10 cellular contexts compared by ENCODE assay signal in the genomic region with DNA sequence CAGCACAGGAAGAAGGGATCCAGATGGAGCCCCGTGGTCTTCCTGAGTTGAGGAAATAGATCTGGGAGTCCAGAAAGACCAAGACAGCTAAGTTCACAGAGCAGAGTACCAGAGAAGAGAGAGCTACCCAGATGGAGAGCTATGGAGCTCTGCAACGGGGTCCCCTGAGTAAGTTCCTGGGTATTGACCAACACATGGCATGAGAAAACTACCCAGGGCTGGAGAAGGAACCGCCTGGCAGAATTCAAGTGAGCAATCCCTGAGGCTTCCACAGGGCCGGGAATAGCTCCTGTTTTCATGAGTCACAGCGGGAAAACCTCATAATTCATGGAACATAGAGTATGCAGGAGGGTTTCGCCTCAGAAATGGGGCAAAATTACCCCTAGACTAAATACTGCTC. TPM values are rescaled to one million over a fixed set of nuclear protein-coding genes. Genes with fewer than 3 reads are reported as not detected.
DNase-seq lines count a peak whose midpoint lies in the region; ATAC-seq and TF ChIP-seq lines count a peak whose summit lies in the region.
"Had no signal": no experiment of that assay in that cellular context is flagged by ENCODE, and none has a peak within 500 bp of the region (broad histone marks: within the 10 kb centered on the region; RNA-seq: fewer than 3 reads in every experiment).

No MANE protein-coding gene starts in this region.

- TF ChIP-seq POLR2A in prostate gland (IDR thresholded peaks at IDR 0.05) (no peak), esophagus squamous epithelium (IDR thresholded peaks at IDR 0.05) (no peak)

- intact Hi-C loops in CD4-positive, alpha-beta T cell (cut with DNase I, micrococcal nuclease) = loop anchor here (2.0 to 10.0 kb wide), 5 partner anchors 72 to 441 kb away; no protein-coding TSS in a partner anchor
- intact Hi-C loops in mammary epithelial cell (cut with micrococcal nuclease) = loop anchor here (5.0 kb wide), 2 partner anchors 193 to 438 kb away; no protein-coding TSS in a partner anchor
- intact Hi-C loops in prostate gland (cut with DNase I) = no loop called here
- intact Hi-C loops in esophagus squamous epithelium (cut with DNase I) = no loop called here

- no peak for ATAC-seq in CD4-positive, alpha-beta T cell (ENCODE audit: poor library complexity)
- no peak for ATAC-seq in HG03469 (IDR thresholded peaks at IDR 0.05; ENCODE audit: unreplicated experiment)
- ATAC-seq: K562 had no signal

- H2AFZ ChIP-seq in mammary epithelial cell (ENCODE audit: low read depth, low read length) (peak overlapping the region; percentile 57), neural progenitor cell (replicated peaks) (no peak overlapping the region)

- in situ Hi-C loops in mammary epithelial cell (cut with MboI; ENCODE audit: low sequenced_read_pairs in 2 of 2) = loop anchor here (5.0 kb wide), 3 partner anchors 192 to 322 kb away; no protein-coding TSS in a partner anchor

- H3K27ac Mint-ChIP-seq in CD4-positive, alpha-beta T cell = peak overlapping the region; percentile 85
- peak overlapping the region; percentile 27 for H3K27ac Mint-ChIP-seq in mesothelial cell of epicardium
- no peak overlapping the region for H3K27ac Mint-ChIP-seq in neural progenitor cell

- peaks cover 8% of the 10 kb centered on the region for H3K36me3 Mint-ChIP-seq in CD4-positive, alpha-beta T cell (ENCODE audit: low read depth)
- H3K36me3 Mint-ChIP-seq in mesothelial cell of epicardium (peaks cover 6% of the 10 kb centered on the region), neural progenitor cell (peaks cover 2% of the 10 kb centered on the region)

- no peaks in the 10 kb centered on the region for H3K27me3 ChIP-seq in CD4-positive, alpha-beta T cell (ENCODE audit: control insufficient read depth, insufficient read depth, low read length)
- H3K27me3 ChIP-seq in mammary epithelial cell (ENCODE audit: insufficient read depth, low read length) (no peaks in the 10 kb centered on the region), prostate gland (replicated peaks; ENCODE audit: insufficient read depth) (no peaks in the 10 kb centered on the region), esophagus squamous epithelium (no peaks in the 10 kb centered on the region), neural progenitor cell (no peaks in the 10 kb centered on the region)
- H3K27me3 ChIP-seq: Peyer's patch had no signal

- 53% methylated on average over 5 of the region's 6 CpGs for WGBS in mammary epithelial cell (ENCODE audit: low coverage, missing lambda C conversion rate)
- WGBS in prostate gland = 66% methylated on average over 6 of the region's 6 CpGs
- 41 to 48% methylated on average over 6 of the region's 6 CpGs for WGBS in esophagus squamous epithelium, 2 donors

- no peaks in the 10 kb centered on the region for H4K20me1 ChIP-seq in mammary epithelial cell (ENCODE audit: insufficient read depth, low read length)
- H4K20me1 ChIP-seq in neural progenitor cell (ENCODE audit: low read depth) = no peaks in the 10 kb centered on the region

- POLR2A ChIA-PET in CD4-positive, alpha-beta T cell (lab: Charles Lee) = interaction anchor here (0.6 to 4.4 kb wide), 13 partner anchors 13 to 512 kb away, joined by 3 to 68 read pairs (median 5); a partner anchor contains a TSS

- TF ChIP-seq CTCF in CD4-positive, alpha-beta T cell (IDR thresholded peaks at IDR 0.05) = no peak
- no peak for TF ChIP-seq CTCF in mammary epithelial cell (conservative IDR thresholded peaks at IDR 0.05 in 1 of 2, IDR thresholded peaks at IDR 0.05 in 1 of 2; ENCODE audit: extremely low read depth in 1 of 2, insufficient read depth in 1 of 2, low read depth in 1 of 2, low read length in 2 of 2)
- no peak for TF ChIP-seq CTCF in mesothelial cell of epicardium (IDR thresholded peaks at IDR 0.05; ENCODE audit: unreplicated experiment)
- TF ChIP-seq CTCF in prostate gland (IDR thresholded peaks at IDR 0.05) = no peak
- no peak for TF ChIP-seq CTCF in esophagus squamous epithelium (IDR thresholded peaks at IDR 0.05)
- TF ChIP-seq CTCF in neural progenitor cell (IDR thresholded peaks at IDR 0.05) = no peak

- H3K27ac ChIP-seq in CD4-positive, alpha-beta T cell (ENCODE audit: low read depth, low read length) = no peak overlapping the region
- H3K27ac ChIP-seq in mammary epithelial cell (ENCODE audit: insufficient read depth, low read depth, low read length) (peak overlapping the region; percentile 11), prostate gland (peak overlapping the region in 1 of 2 donors; percentile 83), esophagus squamous epithelium (peak overlapping the region in 1 of 4 donors; percentile 90), neural progenitor cell (no peak overlapping the region)

- DNase-seq in CD4-positive, alpha-beta T cell = no peak
- peak; percentile 83 for DNase-seq in M059J (ENCODE audit: low read depth)
- DNase-seq in mammary epithelial cell = peak; percentile 71
- no peak for DNase-seq in mesothelial cell of epicardium (ENCODE audit: low spot score in 2 of 2, unreplicated experiment in 2 of 2)
- no peak for DNase-seq in prostate gland (ENCODE audit: low spot score)
- no peak for DNase-seq in esophagus squamous epithelium (lab: John Stamatoyannopoulos, UW)
- DNase-seq in neural progenitor cell (ENCODE audit: low spot score) = no peak
- DNase-seq: Peyer's patch had no signal

- H3K4me3 Mint-ChIP-seq in CD4-positive, alpha-beta T cell = no peak overlapping the region
- no peak overlapping the region for H3K4me3 Mint-ChIP-seq in mesothelial cell of epicardium
- no peak overlapping the region for H3K4me3 Mint-ChIP-seq in neural progenitor cell

- no peak overlapping the region for H3K4me3 ChIP-seq in mammary epithelial cell (replicated peaks in 1 of 3; ENCODE audit: insufficient read depth in 1 of 3, low read depth in 2 of 3, low read length in 3 of 3)
- H3K4me3 ChIP-seq in prostate gland = no peak overlapping the region
- H3K4me3 ChIP-seq in esophagus squamous epithelium = no peak overlapping the region
- no peak overlapping the region for H3K4me3 ChIP-seq in neural progenitor cell
- H3K4me3 ChIP-seq: K562, Peyer's patch had no signal

- peaks cover 24% of the 10 kb centered on the region for H3F3A ChIP-seq in neural progenitor cell (ENCODE audit: low read depth)

- H3K27me3 Mint-ChIP-seq in CD4-positive, alpha-beta T cell = no peaks in the 10 kb centered on the region
- H3K27me3 Mint-ChIP-seq in mesothelial cell of epicardium (ENCODE audit: low read depth) = no peaks in the 10 kb centered on the region
- H3K27me3 Mint-ChIP-seq in neural progenitor cell (ENCODE audit: insufficient read depth, low read depth) = peaks cover 4% of the 10 kb centered on the region

- H3K9me3 Mint-ChIP-seq in CD4-positive, alpha-beta T cell = no peaks in the 10 kb centered on the region
- peaks cover 3% of the 10 kb centered on the region for H3K9me3 Mint-ChIP-seq in mesothelial cell of epicardium
- H3K9me3 Mint-ChIP-seq in neural progenitor cell = no peaks in the 10 kb centered on the region

- H3K4me2 ChIP-seq in mammary epithelial cell (ENCODE audit: insufficient read depth, low read depth, low read length) (peak overlapping the region; percentile 26), neural progenitor cell (no peak overlapping the region)

- H3K79me2 ChIP-seq in mammary epithelial cell (ENCODE audit: insufficient read depth, low read length) = no peaks in the 10 kb centered on the region
- no peaks in the 10 kb centered on the region for H3K79me2 ChIP-seq in neural progenitor cell (ENCODE audit: low read depth)

- CTCF ChIA-PET in CD4-positive, alpha-beta T cell (lab: Charles Lee) = interaction anchor here (0.7 to 4.3 kb wide), 9 partner anchors 9 to 243 kb away, joined by 3 to 126 read pairs (median 3); a partner anchor contains a TSS
- CTCF ChIA-PET in mammary epithelial cell (lab: Charles Lee; ENCODE audit: low non-redundant PET) = interaction anchor here (1.1 kb wide), 1 partner anchor 192 kb away, joined by 6 read pairs; no protein-coding TSS in a partner anchor

- H3K9ac ChIP-seq in mammary epithelial cell (ENCODE audit: insufficient read depth, low read length) (peak overlapping the region; percentile 15), neural progenitor cell (no peak overlapping the region)

- H3K9me3 ChIP-seq in CD4-positive, alpha-beta T cell (ENCODE audit: control insufficient read depth, low read length) = no peaks in the 10 kb centered on the region
- no peaks in the 10 kb centered on the region for H3K9me3 ChIP-seq in mammary epithelial cell (replicated peaks; ENCODE audit: insufficient read depth, low read length)
- H3K9me3 ChIP-seq in prostate gland = no peaks in the 10 kb centered on the region
- no peaks in the 10 kb centered on the region for H3K9me3 ChIP-seq in esophagus squamous epithelium
- no peaks in the 10 kb centered on the region for H3K9me3 ChIP-seq in neural progenitor cell (ENCODE audit: low read depth)
- H3K9me3 ChIP-seq: Peyer's patch had no signal

- BruUV-seq in mammary epithelial cell (replicated peaks; lab: Mats Ljungman, UMichigan) = no TSS peak

- dilution Hi-C loops in mammary epithelial cell (cut with HindIII; ENCODE audit: low sequenced_read_pairs) = loop anchor here (5.0 kb wide), 1 partner anchor 197 kb away; no protein-coding TSS in a partner anchor

- H3K36me3 ChIP-seq in mammary epithelial cell (ENCODE audit: insufficient read depth, low read length) (peaks cover 2% of the 10 kb centered on the region), prostate gland (no peaks in the 10 kb centered on the region), esophagus squamous epithelium (no peaks in the 10 kb centered on the region), neural progenitor cell (no peaks in the 10 kb centered on the region)
- H3K36me3 ChIP-seq: Peyer's patch had no signal

- H3K4me1 ChIP-seq in mammary epithelial cell (ENCODE audit: insufficient read depth, low read length) = peaks cover 28% of the 10 kb centered on the region
- H3K4me1 ChIP-seq in prostate gland (replicated peaks) = peaks cover 7% of the 10 kb centered on the region
- H3K4me1 ChIP-seq in esophagus squamous epithelium = peaks cover 0 to 52% (median 18%) of the 10 kb centered on the region in 3 donors
- H3K4me1 ChIP-seq in neural progenitor cell = peaks cover 10% of the 10 kb centered on the region

- peaks cover 42% of the 10 kb centered on the region for H3K4me1 Mint-ChIP-seq in CD4-positive, alpha-beta T cell (ENCODE audit: low read depth)
- H3K4me1 Mint-ChIP-seq in mesothelial cell of epicardium (peaks cover 28% of the 10 kb centered on the region), neural progenitor cell (peaks cover 17% of the 10 kb centered on the region)

RNA-seq across cellular contexts. Expression of a gene that starts 19.7 kb away (rescaled TPM):
- 1 to 10 TPM; 1.8 to 2.4 TPM for total RNA-seq in CD4-positive, alpha-beta T cell
- total RNA-seq in M059J (2014; rRNA removed; shearing (Covaris generic)) = 3.7 and 8.3 TPM in 2 replicates
- total RNA-seq in mammary epithelial cell = 10 to 100 TPM; 13.0 to 20.5 TPM
- 11.4 TPM for polyA plus RNA-seq in mammary epithelial cell
- polyA minus RNA-seq in mammary epithelial cell = 27.1 TPM
- 8.8 to 9.4 TPM (median 8.8 TPM) in 3 replicates for total RNA-seq in mesothelial cell of epicardium
- total RNA-seq in prostate gland = 10 to 100 TPM in 1 of 2 donors, 1 to 10 TPM in 1; 9.8 to 10.8 TPM
- total RNA-seq in esophagus squamous epithelium = 1 to 10 TPM; 2.6 to 6.9 (median 5.6) TPM
- total RNA-seq in neural progenitor cell (ENCODE audit: low replicate concordance) = 12.7 and 15.9 TPM in 2 replicates

RNA-seq across cellular contexts. Expression of a gene that starts 21.7 kb away (rescaled TPM):
- total RNA-seq in CD4-positive, alpha-beta T cell = 10 to 100 TPM; 26.3 to 29.8 TPM
- 39.6 and 45.0 TPM in 2 replicates for total RNA-seq in M059J (2014; rRNA removed; shearing (Covaris generic))
- total RNA-seq in mammary epithelial cell (100 to 1,000 TPM in 1 of 2 donors, 10 to 100 TPM in 1; 48.9 to 116 TPM), mesothelial cell of epicardium (19.3 to 21.3 TPM (median 20.6 TPM) in 3 replicates), prostate gland (100 to 1,000 TPM; 125 to 350 TPM), esophagus squamous epithelium (10 to 100 TPM; 25.0 to 36.5 (median 31.3) TPM), neural progenitor cell (ENCODE audit: low replicate concordance) (6.9 and 12.1 TPM in 2 replicates)
- polyA plus RNA-seq in mammary epithelial cell = 51.3 TPM
- 50.4 TPM for polyA minus RNA-seq in mammary epithelial cell

Comparison
In these comparisons a context has a peak if more than half of its experiments do, and no peak if none do; other contexts are left out.
1. DNase-seq: peak in M059J (single experiment) and mammary epithelial cell (single experiment); none in CD4-positive, alpha-beta T cell (0 of 10), mesothelial cell of epicardium (0 of 2), prostate gland (single experiment), esophagus squamous epithelium (single experiment) and neural progenitor cell (single experiment).
2. intact Hi-C loops: an anchor here in CD4-positive, alpha-beta T cell (2.0 to 10.0 kb wide) and mammary epithelial cell (5.0 kb wide); none called in prostate gland and esophagus squamous epithelium.